ENCODE assay signal across 1 cellular context in genomic region chr4:4248036-4248884, GRCh38.
TF ChIP-seq lines count a peak whose summit lies in the region.

TSS of gene TMEM128 (minus strand) at chr4:4248223. CDS start at chr4:4248202, 21 bp downstream.

TF ChIP-seq in HepG2, 621 proteins besides CTCF, POLR2A, EP300 and RAD21 (continued from another document and continues in another):
- TF ChIP-seq ZNF687 (CRISPR knock-in tag; IDR thresholded peaks at IDR 0.05) (peak; percentile 91), IKZF4 (CRISPR knock-in tag; IDR thresholded peaks at IDR 0.05; ENCODE audit: borderline replicate concordance, low read depth, not compliant biosample characterization) (no peak), ZNF101 (CRISPR knock-in tag; IDR thresholded peaks at IDR 0.05; ENCODE audit: borderline replicate concordance, low read depth) (no peak), ZFP1 (CRISPR knock-in tag; IDR thresholded peaks at IDR 0.05) (no peak), ZNF180 (CRISPR knock-in tag; IDR thresholded peaks at IDR 0.05; ENCODE audit: borderline replicate concordance, low read depth) (no peak), ZSCAN31 (CRISPR knock-in tag; IDR thresholded peaks at IDR 0.05; ENCODE audit: low read depth) (no peak), REST (IDR thresholded peaks at IDR 0.05; ENCODE audit: borderline replicate concordance in 1 of 2, low read depth in 1 of 2, low read length in 2 of 2) (no peak), ATF6 (CRISPR knock-in tag; conservative IDR thresholded peaks at IDR 0.05) (no peak), PRDM15 (CRISPR knock-in tag; IDR thresholded peaks at IDR 0.05) (peak; percentile 78), KMT2A (CRISPR knock-in tag; IDR thresholded peaks at IDR 0.05) (peak; percentile 91), MAFK (conservative IDR thresholded peaks at IDR 0.05 in 1 of 2, IDR thresholded peaks at IDR 0.05 in 1 of 2; ENCODE audit: low read length in 2 of 2) (no peak), ZNF34 (CRISPR knock-in tag; IDR thresholded peaks at IDR 0.05; ENCODE audit: borderline replicate concordance) (peak; percentile 40; the same call in 1 of the 2 replicates), MTERF4 (CRISPR knock-in tag; IDR thresholded peaks at IDR 0.05) (peak; percentile 71; the same call in 1 of the 2 replicates), KLF13 (CRISPR knock-in tag; IDR thresholded peaks at IDR 0.05) (no peak), ZNF761 (CRISPR knock-in tag; conservative IDR thresholded peaks at IDR 0.05) (0 out of 2 replicates have a peak, but pooled peaks have one; percentile 21), ZNF879 (CRISPR knock-in tag; IDR thresholded peaks at IDR 0.05) (peak; percentile 80; the same call in 1 of the 2 replicates), ZBTB40 (IDR thresholded peaks at IDR 0.05) (peak; percentile 76), ZBTB40 (CRISPR knock-in tag; IDR thresholded peaks at IDR 0.05) (no peak; the same call in 1 of the 2 replicates), JDP2 (CRISPR knock-in tag; IDR thresholded peaks at IDR 0.05; ENCODE audit: borderline replicate concordance) (no peak), USF2 (IDR thresholded peaks at IDR 0.05; ENCODE audit: low read depth, low read length) (no peak), USF2 (CRISPR knock-in tag; IDR thresholded peaks at IDR 0.05; ENCODE audit: borderline replicate concordance) (no peak), SMC3 (IDR thresholded peaks at IDR 0.05; ENCODE audit: low read length) (no peak)
